In genomic region chr3:127483005-127483641, GRCh38 we compare ENCODE assay signal across 21 cellular contexts.
DNase-seq lines count a peak whose midpoint lies in the region; ATAC-seq and TF ChIP-seq lines count a peak whose summit lies in the region.
"Had no signal": no experiment of that assay in that cellular context is flagged by ENCODE, and none has a peak within 500 bp of the region (broad histone marks: within the 10 kb centered on the region; RNA-seq: fewer than 3 reads in every experiment).

No MANE protein-coding gene starts in this region.

- H2BK5ac ChIP-seq in trophoblast cell (ENCODE audit: low read depth, low read length, poor library complexity): no peak overlapping the region

- no peaks in the 10 kb centered on the region for H3K4me1 ChIP-seq in RWPE2 (ENCODE audit: insufficient read depth, poor library complexity, severe bottlenecking)
- H3K4me1 ChIP-seq in neural progenitor cell: peaks cover 9% of the 10 kb centered on the region
- H3K4me1 ChIP-seq in trophoblast cell (ENCODE audit: control insufficient read depth in 1 of 2, insufficient read depth in 2 of 2, low read length in 2 of 2): peaks cover 0 to 2% of the 10 kb centered on the region in 2 experiments
- H3K4me1 ChIP-seq: esophagus muscularis mucosa had no signal

- H3K4me3 ChIP-seq in RWPE2 (ENCODE audit: severe bottlenecking): no peak overlapping the region
- H3K4me3 ChIP-seq in neural progenitor cell: no peak overlapping the region
- H3K4me3 ChIP-seq in trophoblast cell (ENCODE audit: low read depth, low read length): no peak overlapping the region
- H3K4me3 ChIP-seq: cardiac muscle cell, esophagus muscularis mucosa had no signal

- no peaks in the 10 kb centered on the region for H3K9me3 Mint-ChIP-seq in activated CD8-positive, alpha-beta memory T cell treated with anti-CD3 and anti-CD28 coated beads, Interleukin-2, amount 10 ng/mL, durations not matched to agents 7 days and 5 days (ENCODE audit: low read depth)
- no peaks in the 10 kb centered on the region for H3K9me3 Mint-ChIP-seq in neural progenitor cell
- H3K9me3 Mint-ChIP-seq in stimulated activated naive CD8-positive, alpha-beta T cell treated with anti-CD3 and anti-CD28 coated beads, Interleukin-15, Interleukin-2, amounts not matched to agents 100 ng/mL and 50 ng/mL, for 24 hours: no peaks in the 10 kb centered on the region
- H3K9me3 Mint-ChIP-seq: activated CD4-positive, alpha-beta T cell treated with anti-CD3 and anti-CD28 coated beads, Interleukin-2, amount 10 ng/mL, durations not matched to agents 7 days and 5 days; nephron progenitor cell had no signal

- H3K36me3 ChIP-seq in RWPE2 (ENCODE audit: low read depth) (no peaks in the 10 kb centered on the region), neural progenitor cell (no peaks in the 10 kb centered on the region), trophoblast cell (ENCODE audit: control insufficient read depth in 1 of 2, insufficient read depth in 2 of 2, low read length in 2 of 2) (no peaks in the 10 kb centered on the region)
- H3K36me3 ChIP-seq: cardiac muscle cell, esophagus muscularis mucosa had no signal

- H2AK5ac ChIP-seq in trophoblast cell (ENCODE audit: low read length): no peak overlapping the region

- no peaks in the 10 kb centered on the region for H4K20me1 ChIP-seq in neural progenitor cell (ENCODE audit: low read depth)

- H3K9ac ChIP-seq in neural progenitor cell (no peak overlapping the region), trophoblast cell (ENCODE audit: low read length) (no peak overlapping the region)

- H3K27me3 ChIP-seq in RWPE2 (ENCODE audit: insufficient read depth, poor library complexity, severe bottlenecking): no peaks in the 10 kb centered on the region
- H3K27me3 ChIP-seq in neural progenitor cell: no peaks in the 10 kb centered on the region
- no peaks in the 10 kb centered on the region for H3K27me3 ChIP-seq in trophoblast cell (ENCODE audit: insufficient read depth, low read length)
- H3K27me3 ChIP-seq: cardiac muscle cell had no signal

- no peak overlapping the region for H2BK120ac ChIP-seq in trophoblast cell (ENCODE audit: insufficient read depth, low read length, poor library complexity)

- no peak overlapping the region for H3K27ac Mint-ChIP-seq in activated CD8-positive, alpha-beta memory T cell treated with anti-CD3 and anti-CD28 coated beads, Interleukin-2, amount 10 ng/mL, durations not matched to agents 7 days and 5 days
- peak overlapping the region; percentile 6 for H3K27ac Mint-ChIP-seq in neural progenitor cell
- peak overlapping the region; percentile 16 for H3K27ac Mint-ChIP-seq in stimulated activated naive CD8-positive, alpha-beta T cell treated with anti-CD3 and anti-CD28 coated beads, Interleukin-15, Interleukin-2, amounts not matched to agents 100 ng/mL and 50 ng/mL, for 24 hours
- H3K27ac Mint-ChIP-seq: nephron progenitor cell had no signal

- no peaks in the 10 kb centered on the region for H3F3A ChIP-seq in neural progenitor cell (ENCODE audit: low read depth)

- no peak overlapping the region for H3K18ac ChIP-seq in trophoblast cell (ENCODE audit: low read length)

- no peak overlapping the region for H4K91ac ChIP-seq in trophoblast cell (ENCODE audit: low read depth, low read length)

- no peak overlapping the region for H2BK12ac ChIP-seq in trophoblast cell (ENCODE audit: low read length)

- H3K27me3 Mint-ChIP-seq in activated CD8-positive, alpha-beta memory T cell treated with anti-CD3 and anti-CD28 coated beads, Interleukin-2, amount 10 ng/mL, durations not matched to agents 7 days and 5 days: peaks cover 81% of the 10 kb centered on the region
- peaks cover 5% of the 10 kb centered on the region for H3K27me3 Mint-ChIP-seq in neural progenitor cell (ENCODE audit: insufficient read depth, low read depth)
- peaks cover 40% of the 10 kb centered on the region for H3K27me3 Mint-ChIP-seq in stimulated activated naive CD8-positive, alpha-beta T cell treated with anti-CD3 and anti-CD28 coated beads, Interleukin-15, Interleukin-2, amounts not matched to agents 100 ng/mL and 50 ng/mL, for 24 hours

- H3K4me1 Mint-ChIP-seq in activated CD8-positive, alpha-beta memory T cell treated with anti-CD3 and anti-CD28 coated beads, Interleukin-2, amount 10 ng/mL, durations not matched to agents 7 days and 5 days: peaks cover 39% of the 10 kb centered on the region
- peaks cover 19% of the 10 kb centered on the region for H3K4me1 Mint-ChIP-seq in neural progenitor cell
- peaks cover 27% of the 10 kb centered on the region for H3K4me1 Mint-ChIP-seq in stimulated activated naive CD8-positive, alpha-beta T cell treated with anti-CD3 and anti-CD28 coated beads, Interleukin-15, Interleukin-2, amounts not matched to agents 100 ng/mL and 50 ng/mL, for 24 hours (ENCODE audit: low read depth)

- no peak overlapping the region for H4K8ac ChIP-seq in trophoblast cell (ENCODE audit: low read depth, low read length)

- H3K4me3 Mint-ChIP-seq in activated CD8-positive, alpha-beta memory T cell treated with anti-CD3 and anti-CD28 coated beads, Interleukin-2, amount 10 ng/mL, durations not matched to agents 7 days and 5 days: no peak overlapping the region
- no peak overlapping the region for H3K4me3 Mint-ChIP-seq in neural progenitor cell
- no peak overlapping the region for H3K4me3 Mint-ChIP-seq in stimulated activated naive CD8-positive, alpha-beta T cell treated with anti-CD3 and anti-CD28 coated beads, Interleukin-15, Interleukin-2, amounts not matched to agents 100 ng/mL and 50 ng/mL, for 24 hours
- H3K4me3 Mint-ChIP-seq: activated CD4-positive, alpha-beta T cell treated with anti-CD3 and anti-CD28 coated beads, Interleukin-2, amount 10 ng/mL, durations not matched to agents 7 days and 5 days; nephron progenitor cell had no signal

- peak; percentile 38 for DNase-seq in activated CD8-positive, alpha-beta memory T cell treated with anti-CD3 and anti-CD28 coated beads, Interleukin-2, amount 10 ng/mL, durations not matched to agents 7 days and 5 days
- DNase-seq in activated CD8-positive, alpha-beta memory T cell treated with anti-CD3 and anti-CD28 coated beads for 24 hours: no peak
- DNase-seq in RWPE2 (ENCODE audit: low spot score): peak; percentile 41
- no peak for DNase-seq in neural progenitor cell (ENCODE audit: low spot score)
- no peak for DNase-seq in G401 (ENCODE audit: low spot score)
- DNase-seq in GF-D8 (lab: John Stamatoyannopoulos, UW): no peak
- DNase-seq in trophoblast cell: no peak
- DNase-seq: C1 segment of cervical spinal cord; effector CD4-positive, alpha-beta T cell; left colon; midbrain; NCI-H1417 treated with DMSO at 0.1 percent for 48 hours; NCI-H2171; NCI-H526 treated with DMSO at 0.1 percent for 48 hours; nephron progenitor cell; retina; stimulated activated naive CD4-positive, alpha-beta T cell treated with Interleukin-2 at 50 U/mL for 16 hours had no signal

- H3K4ac ChIP-seq in trophoblast cell (ENCODE audit: low read depth, low read length): no peak overlapping the region

- H2AFZ ChIP-seq in neural progenitor cell (replicated peaks) (no peak overlapping the region), trophoblast cell (ENCODE audit: insufficient read depth, low read length, poor library complexity) (no peak overlapping the region)

- H3K14ac ChIP-seq in trophoblast cell (ENCODE audit: low read length): no peak overlapping the region

- WGBS in trophoblast cell (ENCODE audit: extremely low coverage, insufficient coverage, insufficient read length): no CpG with 5 or more reads among the region's 11 CpGs

- no peak overlapping the region for H3K4me2 ChIP-seq in neural progenitor cell
- no peak overlapping the region for H3K4me2 ChIP-seq in trophoblast cell (ENCODE audit: low read length)

- in situ Hi-C loops in G401 (cut with HindIII; ENCODE audit: low sequenced_read_pairs): no loop called here

- H3K23ac ChIP-seq in trophoblast cell (ENCODE audit: low read length): no peak overlapping the region

- no peaks in the 10 kb centered on the region for H3K36me3 Mint-ChIP-seq in activated CD8-positive, alpha-beta memory T cell treated with anti-CD3 and anti-CD28 coated beads, Interleukin-2, amount 10 ng/mL, durations not matched to agents 7 days and 5 days
- H3K36me3 Mint-ChIP-seq in neural progenitor cell: no peaks in the 10 kb centered on the region
- H3K36me3 Mint-ChIP-seq in stimulated activated naive CD8-positive, alpha-beta T cell treated with anti-CD3 and anti-CD28 coated beads, Interleukin-15, Interleukin-2, amounts not matched to agents 100 ng/mL and 50 ng/mL, for 24 hours (ENCODE audit: low read depth): no peaks in the 10 kb centered on the region

- CTCF ChIA-PET in activated CD8-positive, alpha-beta memory T cell treated with anti-CD3 and anti-CD28 coated beads, Interleukin-2, amount 10 ng/mL, durations not matched to agents 7 days and 5 days (lab: Charles Lee): interaction anchor here (0.8 to 1.3 kb wide), 3 partner anchors 28 to 731 kb away, joined by 3 to 4 read pairs (median 3); no protein-coding TSS in a partner anchor

- H3K79me2 ChIP-seq in neural progenitor cell (ENCODE audit: low read depth): no peaks in the 10 kb centered on the region
- H3K79me2 ChIP-seq in trophoblast cell (ENCODE audit: control insufficient read depth, insufficient read depth, low read length, poor library complexity): no peaks in the 10 kb centered on the region

- no peak for TF ChIP-seq CTCF in RWPE2 (IDR thresholded peaks at IDR 0.05; ENCODE audit: poor library complexity, severe bottlenecking)
- TF ChIP-seq CTCF in neural progenitor cell (IDR thresholded peaks at IDR 0.05): no peak

- no peaks in the 10 kb centered on the region for H3K79me1 ChIP-seq in trophoblast cell (ENCODE audit: low read length)

- no peaks in the 10 kb centered on the region for H3K9me3 ChIP-seq in RWPE2 (ENCODE audit: severe bottlenecking)
- H3K9me3 ChIP-seq in neural progenitor cell (ENCODE audit: low read depth): no peaks in the 10 kb centered on the region
- H3K9me3 ChIP-seq in trophoblast cell (ENCODE audit: insufficient read depth, low read depth, low read length): no peaks in the 10 kb centered on the region
- H3K9me3 ChIP-seq: esophagus muscularis mucosa had no signal

- H3K27ac ChIP-seq in RWPE2 (ENCODE audit: poor library complexity, severe bottlenecking): no peak overlapping the region
- H3K27ac ChIP-seq in neural progenitor cell: no peak overlapping the region
- H3K27ac ChIP-seq in trophoblast cell (ENCODE audit: low read depth, low read length): no peak overlapping the region
- H3K27ac ChIP-seq: cardiac muscle cell, esophagus muscularis mucosa had no signal

- ATAC-seq in activated CD8-positive, alpha-beta memory T cell treated with anti-CD3 and anti-CD28 coated beads, Interleukin-2, amount 10 ng/mL, durations not matched to agents 7 days and 5 days: no peak
- no peak for ATAC-seq in RWPE2 (ENCODE audit: low read depth)
- ATAC-seq: left colon had no signal

- H4K12ac ChIP-seq in trophoblast cell (ENCODE audit: low read depth, low read length): no peak overlapping the region

Comparison
In these comparisons a context has a peak if more than half of its experiments do, and no peak if none do; other contexts are left out.
1. DNase-seq: peak in activated CD8-positive, alpha-beta memory T cell treated with anti-CD3 and anti-CD28 coated beads, Interleukin-2, amount 10 ng/mL, durations not matched to agents 7 days and 5 days (single experiment) and RWPE2 (single experiment); none in activated CD8-positive, alpha-beta memory T cell treated with anti-CD3 and anti-CD28 coated beads for 24 hours (single experiment), neural progenitor cell (single experiment), G401 (single experiment), GF-D8 (single experiment) and trophoblast cell (0 of 2).